ENCODE assay signal across 11 cellular contexts in the genomic region with DNA sequence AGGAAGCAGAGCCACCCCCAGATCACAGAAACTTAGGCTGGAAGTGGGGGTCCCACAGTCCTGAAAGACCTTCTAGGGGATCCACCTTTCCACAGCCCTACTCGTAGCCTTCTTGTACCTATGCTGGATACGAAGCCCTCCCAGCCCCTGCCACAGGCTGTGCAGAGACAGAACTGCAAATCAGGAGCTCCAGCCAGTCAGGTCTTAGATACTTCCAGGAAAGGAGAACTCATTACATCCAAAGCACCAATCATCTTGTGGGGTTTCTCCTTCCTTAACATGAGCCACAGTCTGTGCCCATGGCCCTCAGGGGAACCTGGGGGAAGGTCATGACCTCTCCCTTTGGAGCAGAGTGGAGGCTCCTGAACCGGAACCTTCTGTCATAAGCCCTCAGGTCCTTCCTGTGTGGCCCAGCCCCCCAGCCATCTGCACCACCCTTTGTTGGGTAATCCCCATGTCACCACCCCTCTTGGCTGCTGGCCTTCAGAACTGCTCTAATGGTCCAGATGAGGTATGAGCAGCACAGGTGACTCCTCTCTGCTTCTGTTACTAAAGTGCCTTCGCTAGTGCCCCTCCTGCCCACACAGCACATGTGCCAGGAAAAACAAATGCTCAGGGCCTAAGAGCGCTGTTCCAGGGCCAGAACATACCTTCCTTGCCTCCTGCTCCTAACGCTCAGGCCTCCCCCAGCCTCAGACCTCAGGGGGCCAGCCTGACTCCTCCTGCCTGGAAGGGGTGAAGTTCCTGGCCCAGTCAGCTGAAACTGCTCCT. TPM values are rescaled to one million over a fixed set of nuclear protein-coding genes. Genes with fewer than 3 reads are reported as not detected.
A peak's percentile ranks its signal among the peaks of the same experiment; 100 is the strongest.
DNase-seq lines count a peak whose midpoint lies in the region; ATAC-seq and TF ChIP-seq lines count a peak whose summit lies in the region.
"Had no signal": no experiment of that assay in that cellular context is flagged by ENCODE, and none has a peak within 500 bp of the region (broad histone marks: within the 10 kb centered on the region; RNA-seq: fewer than 3 reads in every experiment).

No MANE protein-coding gene starts in this region.

- H3K27me3 ChIP-seq in mammary epithelial cell (ENCODE audit: insufficient read depth, low read length), result peaks cover 5% of the 10 kb centered on the region
- H3K27me3 ChIP-seq: vagina had no signal

- intact Hi-C loops in activated CD4-positive, alpha-beta T cell treated with anti-CD3 and anti-CD28 coated beads for 36 hours (cut with DNase I, micrococcal nuclease), result loop anchor here in 1 of 2 experiments (5.0 kb wide), 1 partner anchor 49 kb away; no protein-coding TSS in a partner anchor
- intact Hi-C loops in mammary epithelial cell (cut with micrococcal nuclease), result no loop called here

- no peaks in the 10 kb centered on the region for H3K79me2 ChIP-seq in mammary epithelial cell (ENCODE audit: insufficient read depth, low read length)

- H3K36me3 Mint-ChIP-seq in activated CD4-positive, alpha-beta T cell treated with anti-CD3 and anti-CD28 coated beads for 36 hours (ENCODE audit: low read depth), result no peaks in the 10 kb centered on the region
- H3K36me3 Mint-ChIP-seq in stimulated activated memory B cell treated with anti-CD40 and anti-IgM and Interleukin-4, amounts not matched to agents 10 μg/mL and 1 μg/mL and 100 μg/mL, for 72 hours, result no peaks in the 10 kb centered on the region

- ATAC-seq in activated CD4-positive, alpha-beta T cell treated with anti-CD3 and anti-CD28 coated beads for 36 hours, result peak; percentile 20
- peak; percentile 22 for ATAC-seq in stimulated activated memory B cell treated with anti-CD40 and anti-IgM and Interleukin-4, amounts not matched to agents 10 μg/mL and 1 μg/mL and 100 μg/mL, for 72 hours
- ATAC-seq in GM21528 (IDR thresholded peaks at IDR 0.05; ENCODE audit: low FRiP score, unreplicated experiment), result no peak
- ATAC-seq in GM21381 (IDR thresholded peaks at IDR 0.05; ENCODE audit: unreplicated experiment), result no peak

- no peak overlapping the region for H3K4me3 ChIP-seq in mammary epithelial cell (replicated peaks in 1 of 3; ENCODE audit: insufficient read depth in 1 of 3, low read depth in 2 of 3, low read length in 3 of 3)
- H3K4me3 ChIP-seq: A549, skin epidermis, vagina had no signal

- H3K27me3 Mint-ChIP-seq in activated CD4-positive, alpha-beta T cell treated with anti-CD3 and anti-CD28 coated beads for 36 hours, result peaks cover 63% of the 10 kb centered on the region
- H3K27me3 Mint-ChIP-seq in stimulated activated memory B cell treated with anti-CD40 and anti-IgM and Interleukin-4, amounts not matched to agents 10 μg/mL and 1 μg/mL and 100 μg/mL, for 72 hours, result peaks cover 95% of the 10 kb centered on the region

- peaks cover 19% of the 10 kb centered on the region for H3K4me1 ChIP-seq in mammary epithelial cell (ENCODE audit: insufficient read depth, low read length)
- H3K4me1 ChIP-seq: vagina had no signal

- H3K27ac ChIP-seq in mammary epithelial cell (ENCODE audit: insufficient read depth, low read depth, low read length), result no peak overlapping the region
- H3K27ac ChIP-seq: vagina had no signal

- no peak for TF ChIP-seq CTCF in mammary epithelial cell (conservative IDR thresholded peaks at IDR 0.05 in 1 of 2, IDR thresholded peaks at IDR 0.05 in 1 of 2; ENCODE audit: extremely low read depth in 1 of 2, insufficient read depth in 1 of 2, low read depth in 1 of 2, low read length in 2 of 2)

- WGBS in mammary epithelial cell (ENCODE audit: low coverage, missing lambda C conversion rate), result 36% methylated on average over 4 of the region's 6 CpGs

- H4K20me1 ChIP-seq in mammary epithelial cell (ENCODE audit: insufficient read depth, low read length), result peaks cover 2% of the 10 kb centered on the region

- H2AFZ ChIP-seq in mammary epithelial cell (ENCODE audit: low read depth, low read length), result no peak overlapping the region

- dilution Hi-C loops in mammary epithelial cell (cut with HindIII; ENCODE audit: low sequenced_read_pairs), result loop anchor here (5.0 kb wide), 1 partner anchor 76 kb away; no protein-coding TSS in a partner anchor

- H3K4me1 Mint-ChIP-seq in activated CD4-positive, alpha-beta T cell treated with anti-CD3 and anti-CD28 coated beads for 36 hours, result peaks cover 20% of the 10 kb centered on the region
- H3K4me1 Mint-ChIP-seq in stimulated activated memory B cell treated with anti-CD40 and anti-IgM and Interleukin-4, amounts not matched to agents 10 μg/mL and 1 μg/mL and 100 μg/mL, for 72 hours, result peaks cover 17% of the 10 kb centered on the region

- POLR2A ChIA-PET in activated CD4-positive, alpha-beta T cell treated with anti-CD3 and anti-CD28 coated beads for 36 hours (lab: Charles Lee), result no interaction called here

- CTCF ChIA-PET in activated CD4-positive, alpha-beta T cell treated with anti-CD3 and anti-CD28 coated beads for 36 hours (lab: Charles Lee), result interaction anchor here (0.8 to 1.6 kb wide), 3 partner anchors 17 to 76 kb away, joined by 3 to 5 read pairs (median 3); no protein-coding TSS in a partner anchor
- CTCF ChIA-PET in mammary epithelial cell (lab: Charles Lee; ENCODE audit: low non-redundant PET), result no interaction called here

- H3K36me3 ChIP-seq in mammary epithelial cell (ENCODE audit: insufficient read depth, low read length), result no peaks in the 10 kb centered on the region
- H3K36me3 ChIP-seq: vagina had no signal

- no peak overlapping the region for H3K27ac Mint-ChIP-seq in activated CD4-positive, alpha-beta T cell treated with anti-CD3 and anti-CD28 coated beads for 36 hours
- H3K27ac Mint-ChIP-seq in stimulated activated memory B cell treated with anti-CD40 and anti-IgM and Interleukin-4, amounts not matched to agents 10 μg/mL and 1 μg/mL and 100 μg/mL, for 72 hours, result no peak overlapping the region

- in situ Hi-C loops in mammary epithelial cell (cut with MboI; ENCODE audit: low sequenced_read_pairs in 2 of 2), result loop anchor here in 1 of 2 donors (10.0 kb wide), 1 partner anchor 64 kb away; no protein-coding TSS in a partner anchor

- H3K9me3 Mint-ChIP-seq in activated CD4-positive, alpha-beta T cell treated with anti-CD3 and anti-CD28 coated beads for 36 hours (ENCODE audit: low read depth), result no peaks in the 10 kb centered on the region
- no peaks in the 10 kb centered on the region for H3K9me3 Mint-ChIP-seq in stimulated activated memory B cell treated with anti-CD40 and anti-IgM and Interleukin-4, amounts not matched to agents 10 μg/mL and 1 μg/mL and 100 μg/mL, for 72 hours

- no TSS peak for BruUV-seq in mammary epithelial cell (replicated peaks; lab: Mats Ljungman, UMichigan)

- no peaks in the 10 kb centered on the region for H3K9me3 ChIP-seq in mammary epithelial cell (replicated peaks; ENCODE audit: insufficient read depth, low read length)
- H3K9me3 ChIP-seq: A549, vagina had no signal

- H3K9ac ChIP-seq in mammary epithelial cell (ENCODE audit: insufficient read depth, low read length), result no peak overlapping the region

- no peak for DNase-seq in activated CD4-positive, alpha-beta T cell treated with anti-CD3 and anti-CD28 coated beads for 36 hours
- DNase-seq in activated CD4-positive, alpha-beta T cell treated with anti-CD3 and anti-CD28 coated beads for 4 hours, result no peak
- peak; percentile 89 for DNase-seq in NCI-H82 treated with DMSO at 0.1 percent for 48 hours (lab: John Stamatoyannopoulos, UW; ENCODE audit: unreplicated experiment)
- DNase-seq in mammary epithelial cell, result peak; percentile 39
- no peak for DNase-seq in hypothalamus (lab: John Stamatoyannopoulos, UW)

- H3K4me3 Mint-ChIP-seq in activated CD4-positive, alpha-beta T cell treated with anti-CD3 and anti-CD28 coated beads for 36 hours, result no peak overlapping the region
- H3K4me3 Mint-ChIP-seq in stimulated activated memory B cell treated with anti-CD40 and anti-IgM and Interleukin-4, amounts not matched to agents 10 μg/mL and 1 μg/mL and 100 μg/mL, for 72 hours, result no peak overlapping the region

- H3K4me2 ChIP-seq in mammary epithelial cell (ENCODE audit: insufficient read depth, low read depth, low read length), result peak overlapping the region; percentile 31
- H3K4me2 ChIP-seq: A549 had no signal

RNA-seq across cellular contexts. Expression of a gene that starts 14.6 kb away (rescaled TPM):
- under 1 TPM; 0.72 to 0.73 TPM for total RNA-seq in activated CD4-positive, alpha-beta T cell treated with anti-CD3 and anti-CD28 coated beads for 36 hours
- 1 to 10 TPM in 1 of 2 donors, under 1 TPM in 1; 0.17 to 4.2 TPM for total RNA-seq in mammary epithelial cell
- polyA plus RNA-seq in mammary epithelial cell, result 0.71 TPM
- 0.78 TPM for polyA minus RNA-seq in mammary epithelial cell

Comparison
In these comparisons a context has a peak if more than half of its experiments do, and no peak if none do; other contexts are left out.
1. ATAC-seq: peak in activated CD4-positive, alpha-beta T cell treated with anti-CD3 and anti-CD28 coated beads for 36 hours (single experiment) and stimulated activated memory B cell treated with anti-CD40 and anti-IgM and Interleukin-4, amounts not matched to agents 10 μg/mL and 1 μg/mL and 100 μg/mL, for 72 hours (single experiment); none in GM21528 (single experiment) and GM21381 (single experiment).
2. DNase-seq: peak in NCI-H82 treated with DMSO at 0.1 percent for 48 hours (single experiment) and mammary epithelial cell (single experiment); none in activated CD4-positive, alpha-beta T cell treated with anti-CD3 and anti-CD28 coated beads for 36 hours (single experiment), activated CD4-positive, alpha-beta T cell treated with anti-CD3 and anti-CD28 coated beads for 4 hours (0 of 2) and hypothalamus (0 of 51).